Comparison of ENCODE assay signal across 1 cellular context in the genomic region with DNA sequence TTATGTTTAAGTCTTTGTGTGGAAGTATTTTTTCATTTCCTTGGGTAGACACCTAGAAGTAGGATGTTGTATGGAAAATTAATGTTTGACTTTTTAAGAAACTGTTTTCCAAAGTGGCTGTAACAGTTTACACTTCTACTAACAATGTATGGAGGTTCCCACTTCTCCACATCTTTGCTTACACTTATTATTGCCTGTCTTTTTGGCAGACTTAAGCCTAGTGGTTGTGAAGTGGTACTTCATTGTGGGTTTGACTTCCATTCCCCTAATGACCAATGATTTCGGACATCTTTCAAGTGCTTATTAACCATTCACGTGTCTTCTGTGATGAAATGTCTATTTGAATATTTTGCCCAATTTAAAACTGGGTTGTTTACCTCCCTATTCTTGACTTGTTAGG.
TF ChIP-seq lines count a peak whose summit lies in the region.

No MANE protein-coding gene starts in this region.

TF ChIP-seq in H1, 55 proteins besides CTCF, POLR2A, EP300 and RAD21 (continued from another document):
- TF ChIP-seq, protein P1, sequence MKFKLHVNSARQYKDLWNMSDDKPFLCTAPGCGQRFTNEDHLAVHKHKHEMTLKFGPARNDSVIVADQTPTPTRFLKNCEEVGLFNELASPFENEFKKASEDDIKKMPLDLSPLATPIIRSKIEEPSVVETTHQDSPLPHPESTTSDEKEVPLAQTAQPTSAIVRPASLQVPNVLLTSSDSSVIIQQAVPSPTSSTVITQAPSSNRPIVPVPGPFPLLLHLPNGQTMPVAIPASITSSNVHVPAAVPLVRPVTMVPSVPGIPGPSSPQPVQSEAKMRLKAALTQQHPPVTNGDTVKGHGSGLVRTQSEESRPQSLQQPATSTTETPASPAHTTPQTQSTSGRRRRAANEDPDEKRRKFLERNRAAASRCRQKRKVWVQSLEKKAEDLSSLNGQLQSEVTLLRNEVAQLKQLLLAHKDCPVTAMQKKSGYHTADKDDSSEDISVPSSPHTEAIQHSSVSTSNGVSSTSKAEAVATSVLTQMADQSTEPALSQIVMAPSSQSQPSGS (IDR thresholded peaks at IDR 0.05; ENCODE audit: low read length), result no peak
- no peak for TF ChIP-seq MAFK (IDR thresholded peaks at IDR 0.05; ENCODE audit: low read depth, low read length)
- TF ChIP-seq RBBP5 (IDR thresholded peaks at IDR 0.05; ENCODE audit: borderline replicate concordance, low read depth, low read length), result no peak
- TF ChIP-seq EGR1 (IDR thresholded peaks at IDR 0.05; ENCODE audit: borderline replicate concordance, low read depth, low read length), result no peak
- no peak for TF ChIP-seq CTBP2 (IDR thresholded peaks at IDR 0.05; ENCODE audit: borderline replicate concordance, insufficient read depth, insufficient read length, low read length)
